ENCODE assay signal across 27 cellular contexts in genomic region chr3:123459867-123460266, GRCh38. TPM values are rescaled to one million over a fixed set of nuclear protein-coding genes. Genes with fewer than 3 reads are reported as not detected.
DNase-seq lines count a peak whose midpoint lies in the region; ATAC-seq and TF ChIP-seq lines count a peak whose summit lies in the region.
"Had no signal": no experiment of that assay in that cellular context is flagged by ENCODE, and none has a peak within 500 bp of the region (broad histone marks: within the 10 kb centered on the region; RNA-seq: fewer than 3 reads in every experiment).

No MANE protein-coding gene starts in this region.

- no peak overlapping the region for H3K27ac Mint-ChIP-seq in naive thymus-derived CD8-positive, alpha-beta T cell
- H3K27ac Mint-ChIP-seq: activated CD8-positive, alpha-beta T cell treated with anti-CD3 and anti-CD28 coated beads for 36 hours; activated naive CD8-positive, alpha-beta T cell treated with anti-CD3 and anti-CD28 coated beads for 36 hours; CD4-positive, alpha-beta T cell; immature natural killer cell; naive thymus-derived CD4-positive, alpha-beta T cell had no signal

- TF ChIP-seq POLR2A in adrenal gland (IDR thresholded peaks at IDR 0.05) (no peak), right lobe of liver (IDR thresholded peaks at IDR 0.05) (no peak), tibial nerve (IDR thresholded peaks at IDR 0.05) (no peak)

- no peak for TF ChIP-seq EP300 in tibial nerve (IDR thresholded peaks at IDR 0.05)

- no peak overlapping the region for H3K4me3 Mint-ChIP-seq in naive thymus-derived CD8-positive, alpha-beta T cell
- H3K4me3 Mint-ChIP-seq: activated CD8-positive, alpha-beta T cell treated with anti-CD3 and anti-CD28 coated beads for 36 hours; activated naive CD8-positive, alpha-beta T cell treated with anti-CD3 and anti-CD28 coated beads for 36 hours; CD4-positive, alpha-beta T cell; immature natural killer cell; naive thymus-derived CD4-positive, alpha-beta T cell had no signal

- H3K36me3 ChIP-seq in adrenal gland (replicated peaks in 1 of 2) (no peaks in the 10 kb centered on the region), right lobe of liver (no peaks in the 10 kb centered on the region), tibial nerve (no peaks in the 10 kb centered on the region)
- H3K36me3 ChIP-seq: left lung, stomach, transverse colon had no signal

- H3K9me3 ChIP-seq in adrenal gland (replicated peaks in 1 of 3), result no peaks in the 10 kb centered on the region
- no peaks in the 10 kb centered on the region for H3K9me3 ChIP-seq in right lobe of liver
- H3K9me3 ChIP-seq in tibial nerve, result no peaks in the 10 kb centered on the region
- H3K9me3 ChIP-seq: left lung, stomach, transverse colon had no signal

- H3K4me3 ChIP-seq in adrenal gland, result no peak overlapping the region
- H3K4me3 ChIP-seq in right lobe of liver, result no peak overlapping the region
- H3K4me3 ChIP-seq in tibial nerve, result no peak overlapping the region
- H3K4me3 ChIP-seq: hepatocyte, left lung, stomach, transverse colon had no signal

- POLR2A ChIA-PET in naive thymus-derived CD8-positive, alpha-beta T cell (lab: Charles Lee), result no interaction called here

- peak; percentile 72 to 95 (median 86) for ATAC-seq in right lobe of liver
- ATAC-seq in naive thymus-derived CD8-positive, alpha-beta T cell, result no peak
- ATAC-seq: activated CD8-positive, alpha-beta T cell treated with anti-CD3 and anti-CD28 coated beads for 36 hours; left lung; naive thymus-derived CD4-positive, alpha-beta T cell; sciatic nerve had no signal

- 0 to 22% (median 15%) methylated on average over 2 to 8 of the region's 8 CpGs for WGBS in adrenal gland, 4 donors
- 3% methylated on average over 5 of the region's 8 CpGs for WGBS in right lobe of liver (ENCODE audit: insufficient coverage, low coverage, low lambda C conversion rate, missing lambda C conversion rate)
- WGBS in tibial nerve, 2 donors, result 35 to 37% methylated on average over 8 of the region's 8 CpGs

- H3K27ac ChIP-seq in adrenal gland (no peak overlapping the region), right lobe of liver (no peak overlapping the region), tibial nerve (no peak overlapping the region)
- H3K27ac ChIP-seq: hepatocyte, left lung, parathyroid adenoma, stomach, transverse colon had no signal

- TF ChIP-seq CTCF in adrenal gland (IDR thresholded peaks at IDR 0.05), result no peak
- TF ChIP-seq CTCF in right lobe of liver (IDR thresholded peaks at IDR 0.05), result no peak
- TF ChIP-seq CTCF in tibial nerve (IDR thresholded peaks at IDR 0.05), result no peak

- H3K9me3 Mint-ChIP-seq in naive thymus-derived CD8-positive, alpha-beta T cell, result no peaks in the 10 kb centered on the region
- H3K9me3 Mint-ChIP-seq: activated CD8-positive, alpha-beta T cell treated with anti-CD3 and anti-CD28 coated beads for 36 hours; activated naive CD8-positive, alpha-beta T cell treated with anti-CD3 and anti-CD28 coated beads for 36 hours; CD4-positive, alpha-beta T cell; immature natural killer cell had no signal

- peak; percentile 85 for DNase-seq in G401 (ENCODE audit: low spot score)
- DNase-seq in MV-4-11 (lab: John Stamatoyannopoulos, UW), result peak; percentile 78
- DNase-seq in adrenal gland, result peak; percentile 33 to 80 (median 66)
- DNase-seq in right lobe of liver, result peak in 2 of 3 donors; percentile 52 to 65
- no peak for DNase-seq in OCI-M2 (lab: John Stamatoyannopoulos, UW; ENCODE audit: unreplicated experiment)
- DNase-seq in naive thymus-derived CD8-positive, alpha-beta T cell, result no peak
- no peak for DNase-seq in tibial nerve (ENCODE audit: low spot score in 2 of 2)
- DNase-seq: activated CD4-positive, CD25-positive, alpha-beta regulatory T cell treated with anti-CD3 and anti-CD28 coated beads, Interleukin-2, amount 50 U/mL, for 72 hours; activated CD8-positive, alpha-beta T cell treated with anti-CD3 and anti-CD28 coated beads for 36 hours; activated effector memory CD4-positive, alpha-beta T cell treated with Interleukin-2 at 50 U/mL for 16 hours; activated naive CD8-positive, alpha-beta T cell treated with anti-CD3 and anti-CD28 coated beads for 36 hours; CD4-positive, alpha-beta T cell; effector CD8-positive, alpha-beta T cell; erythroblast; foreskin fibroblast; immature natural killer cell; KBM-7; left lung; naive thymus-derived CD4-positive, alpha-beta T cell; NCI-H187 treated with DMSO at 0.1 percent for 48 hours; NCI-H526 treated with DMSO at 0.1 percent for 48 hours; stimulated activated CD8-positive, alpha-beta memory T cell treated with anti-CD3 and anti-CD28 coated beads, Interleukin-4, amount 100 ng/mL, for 48 hours; stomach; transverse colon had no signal

- peaks cover 13 to 43% (median 26%) of the 10 kb centered on the region in 5 donors for H3K27me3 Mint-ChIP-seq in naive thymus-derived CD8-positive, alpha-beta T cell

- H3K27me3 ChIP-seq in adrenal gland (no peaks in the 10 kb centered on the region), right lobe of liver (no peaks in the 10 kb centered on the region), tibial nerve (peaks cover 0 to 19% of the 10 kb centered on the region in 2 donors)

- in situ Hi-C loops in G401 (cut with HindIII; ENCODE audit: low sequenced_read_pairs), result no loop called here

- no peaks in the 10 kb centered on the region for H3K4me1 ChIP-seq in adrenal gland (replicated peaks in 1 of 2)
- H3K4me1 ChIP-seq in right lobe of liver, result peaks cover 0 to 9% (median 0%) of the 10 kb centered on the region in 4 donors
- no peaks in the 10 kb centered on the region for H3K4me1 ChIP-seq in tibial nerve
- H3K4me1 ChIP-seq: left lung, parathyroid adenoma, stomach, transverse colon had no signal

- H3K36me3 Mint-ChIP-seq in naive thymus-derived CD8-positive, alpha-beta T cell, result no peaks in the 10 kb centered on the region
- H3K36me3 Mint-ChIP-seq: activated naive CD8-positive, alpha-beta T cell treated with anti-CD3 and anti-CD28 coated beads for 36 hours; immature natural killer cell; naive thymus-derived CD4-positive, alpha-beta T cell had no signal

- intact Hi-C loops in adrenal gland (cut with DNase I), result no loop called here
- intact Hi-C loops in right lobe of liver (cut with DNase I), result no loop called here

- peaks cover 0 to 2% (median 0%) of the 10 kb centered on the region in 4 donors for H3K4me1 Mint-ChIP-seq in naive thymus-derived CD8-positive, alpha-beta T cell
- H3K4me1 Mint-ChIP-seq: activated naive CD8-positive, alpha-beta T cell treated with anti-CD3 and anti-CD28 coated beads for 36 hours; immature natural killer cell; naive thymus-derived CD4-positive, alpha-beta T cell had no signal

RNA-seq across cellular contexts. Expression of gene ADCY5, which starts 11.0 kb away (rescaled TPM):
- total RNA-seq in G401 (2014; rRNA removed; shearing (Covaris generic)), result 0.07 and 5.5 TPM in 2 replicates
- total RNA-seq in adrenal gland (10 to 100 TPM in 1 of 8 donors, 1 to 10 TPM in 7; 2.8 to 12.4 (median 5.0) TPM), right lobe of liver (1 to 10 TPM; 1.9 to 3.7 (median 2.7) TPM), tibial nerve (10 to 100 TPM; 13.3 to 27.4 (median 21.7) TPM)
- 1 to 10 TPM; 1.6 to 5.4 (median 4.1) TPM for polyA plus RNA-seq in adrenal gland
- total RNA-seq in naive thymus-derived CD8-positive, alpha-beta T cell, result not detected
- under 1 TPM in 2 of 3 donors, not detected in 1; 0.03 to 0.07 TPM for polyA plus RNA-seq in naive thymus-derived CD8-positive, alpha-beta T cell
- total RNA-seq: activated CD8-positive, alpha-beta T cell treated with anti-CD3 and anti-CD28 coated beads for 36 hours; activated naive CD8-positive, alpha-beta T cell treated with anti-CD3 and anti-CD28 coated beads for 36 hours; CD4-positive, alpha-beta T cell; naive thymus-derived CD4-positive, alpha-beta T cell had no signal

Comparison
In these comparisons a context has a peak if more than half of its experiments do, and no peak if none do; other contexts are left out.
1. DNase-seq: peak in G401 (single experiment), MV-4-11 (single experiment), adrenal gland (7 of 7) and right lobe of liver (2 of 3); none in OCI-M2 (single experiment), naive thymus-derived CD8-positive, alpha-beta T cell (0 of 10) and tibial nerve (0 of 2).
2. ATAC-seq: peak in right lobe of liver (4 of 4); none in naive thymus-derived CD8-positive, alpha-beta T cell (0 of 2).